In genomic region chr16:22369221-22369811, GRCh38 we compare ENCODE assay signal across 9 cellular contexts. TPM values are rescaled to one million over a fixed set of nuclear protein-coding genes. Genes with fewer than 3 reads are reported as not detected.
DNase-seq lines count a peak whose midpoint lies in the region; ATAC-seq, FAIRE-seq and TF ChIP-seq lines count a peak whose summit lies in the region.
"Had no signal": no experiment of that assay in that cellular context is flagged by ENCODE, and none has a peak within 500 bp of the region (broad histone marks: within the 10 kb centered on the region; RNA-seq: fewer than 3 reads in every experiment).

No MANE protein-coding gene starts in this region.

- H3K4me1 ChIP-seq in Caco-2, result peaks cover 62% of the 10 kb centered on the region
- peaks cover 19% of the 10 kb centered on the region for H3K4me1 ChIP-seq in GM12878 (ENCODE audit: control insufficient read depth, insufficient read depth, low read length)

- peaks cover 74% of the 10 kb centered on the region for H3K79me2 ChIP-seq in GM12878 (ENCODE audit: control insufficient read depth, insufficient read depth, low read length)

- H3K27ac Mint-ChIP-seq in Caco-2 (ENCODE audit: unreplicated experiment), result no peak overlapping the region

- peaks cover 9% of the 10 kb centered on the region for H3K4me1 Mint-ChIP-seq in Caco-2 (ENCODE audit: low read depth, unreplicated experiment)

- ATAC-seq in GM12878, result peak; percentile 36

- RAD21 ChIA-PET in GM12878 (lab: Charles Lee; ENCODE audit: unreplicated experiment), result interaction anchor here (1.9 to 3.9 kb wide), 2 partner anchors 14 to 48 kb away, joined by 5 to 64 read pairs; no protein-coding TSS in a partner anchor

- CTCF ChIA-PET in Caco-2 (lab: Charles Lee), result no interaction called here
- CTCF ChIA-PET in GM12878 (lab: Yijun Ruan, JAX), result interaction anchor here (0.6 to 4.0 kb wide), 6 partner anchors 11 to 358 kb away, joined by 3 to 26 read pairs (median 5); no protein-coding TSS in a partner anchor

- BruUV-seq in Caco-2 (replicated peaks; lab: Mats Ljungman, UMichigan), result no TSS peak
- BruUV-seq in GM12878 (replicated peaks; lab: Mats Ljungman, UMichigan), result no TSS peak

- H3K9me3 ChIP-seq in Caco-2, result no peaks in the 10 kb centered on the region
- no peaks in the 10 kb centered on the region for H3K9me3 ChIP-seq in GM12878 (replicated peaks; ENCODE audit: control insufficient read depth, insufficient read depth, low read length)

- SMC1A ChIA-PET in GM12878 (lab: Charles Lee; ENCODE audit: uncharacterized antibody, unreplicated experiment), result interaction anchor here (1.5 to 12.5 kb wide), 4 partner anchors 8 to 39 kb away, joined by 3 to 205 read pairs (median 8); no protein-coding TSS in a partner anchor

- intact Hi-C loops in Caco-2 (cut with micrococcal nuclease; ENCODE audit: unreplicated experiment) (loop anchor here (2.0 kb wide), 1 partner anchor 73 kb away; the partner anchor contains the start of gene POLR3E), GM12878 (cut with micrococcal nuclease; ENCODE audit: unreplicated experiment) (no loop called here)

- no peak for TF ChIP-seq POLR2A in GM12878 (IDR thresholded peaks at IDR 0.05; ENCODE audit: low read depth, low read length)

- H3K36me3 Mint-ChIP-seq in Caco-2 (ENCODE audit: insufficient read depth, unreplicated experiment), result peaks cover 41% of the 10 kb centered on the region

- TF ChIP-seq CTCF in Caco-2 (IDR thresholded peaks at IDR 0.05; ENCODE audit: insufficient read depth in 1 of 2, low read depth in 1 of 2, low read length in 1 of 2, severe bottlenecking in 1 of 2, unreplicated experiment in 1 of 2) (no peak), GM12878 (IDR thresholded peaks at IDR 0.05 in 2 of 3, conservative IDR thresholded peaks at IDR 0.05 in 1 of 3; ENCODE audit: control insufficient read depth in 2 of 3, extremely low read depth in 1 of 3, insufficient read depth in 1 of 3, low read depth in 3 of 3, low read length in 3 of 3) (no peak)

- H3K4me2 ChIP-seq in GM12878 (ENCODE audit: control insufficient read depth, insufficient read depth), result peak overlapping the region; percentile 70

- TF ChIP-seq RAD21 in GM12878 (IDR thresholded peaks at IDR 0.05; ENCODE audit: insufficient read depth, low read depth, low read length), result no peak

- DNase-seq in Caco-2, result no peak
- peak; percentile 25 to 36 for DNase-seq in Kasumi-1 (lab: John Stamatoyannopoulos, UW)
- DNase-seq in GM12878 (ENCODE audit: low read depth, low spot score), result no peak
- peak; percentile 61 for DNase-seq in myocyte (ENCODE audit: low read depth)
- DNase-seq in T-helper 9 cell, result no peak
- DNase-seq in NCI-H345 (lab: John Stamatoyannopoulos, UW), result no peak
- no peak for DNase-seq in stimulated activated CD4-positive, alpha-beta T cell treated with anti-CD3 and anti-CD28 coated beads, Interleukin-1b, Interleukin-23, amount 100 ng/mL, for 48 hours
- DNase-seq in cerebellar cortex (ENCODE audit: low spot score), result no peak

- no peaks in the 10 kb centered on the region for H3K27me3 Mint-ChIP-seq in Caco-2 (ENCODE audit: insufficient read depth, unreplicated experiment)

- FAIRE-seq in GM12878 (lab: Jason Lieb, UNC), result peak; percentile 68
- FAIRE-seq: H1 had no signal

- peak overlapping the region; percentile 24 for H3K4me3 Mint-ChIP-seq in Caco-2 (ENCODE audit: unreplicated experiment)

- H3K4me3 ChIP-seq in Caco-2 (ENCODE audit: low read depth, low read length) (no peak overlapping the region), GM12878 (0 out of 2 replicates have a peak overlapping the region, but pooled peaks have one; percentile 15)

- TF ChIP-seq EP300 in GM12878 (IDR thresholded peaks at IDR 0.05; ENCODE audit: borderline replicate concordance in 1 of 2, control insufficient read depth in 1 of 2, low read depth in 2 of 2, low read length in 2 of 2), result no peak

- H3K27me3 ChIP-seq in Caco-2 (replicated peaks; ENCODE audit: control insufficient read depth, insufficient read depth, low read length), result no peaks in the 10 kb centered on the region
- H3K27me3 ChIP-seq in GM12878 (replicated peaks in 1 of 2; ENCODE audit: control insufficient read depth in 2 of 2, insufficient read depth in 2 of 2, low read length in 1 of 2), result no peaks in the 10 kb centered on the region

- no peak overlapping the region for H3K9ac ChIP-seq in GM12878 (ENCODE audit: control insufficient read depth, insufficient read depth, low read length)

- H4K20me1 ChIP-seq in GM12878 (ENCODE audit: control insufficient read depth, insufficient read depth), result no peaks in the 10 kb centered on the region

- no peak overlapping the region for H2AFZ ChIP-seq in GM12878 (ENCODE audit: control insufficient read depth, low read depth, low read length)

- H3K36me3 ChIP-seq in Caco-2 (ENCODE audit: control insufficient read depth, insufficient read depth, low read length), result no peaks in the 10 kb centered on the region
- peaks cover 0 to 9% of the 10 kb centered on the region in 2 experiments; a peak in 2 of 4 replicates for H3K36me3 ChIP-seq in GM12878 (ENCODE audit: control insufficient read depth in 2 of 2, insufficient read depth in 2 of 2, low read length in 1 of 2)

- POLR2A ChIA-PET in Caco-2 (lab: Charles Lee) (no interaction called here), GM12878 (lab: Charles Lee) (interaction anchor here (12.9 kb wide), 1 partner anchor 12 kb away, joined by 185 read pairs; no protein-coding TSS in a partner anchor)

- 63% methylated on average over 3 of the region's 3 CpGs for WGBS in GM12878 (ENCODE audit: insufficient coverage, insufficient replicate concordance, low lambda C conversion rate, missing lambda C conversion rate)

- in situ Hi-C loops in GM12878 (cut with MboI), result no loop called here

- H3K27ac ChIP-seq in GM12878 (ENCODE audit: control insufficient read depth, insufficient read depth), result peak overlapping the region; percentile 60

- no peaks in the 10 kb centered on the region for H3K9me3 Mint-ChIP-seq in Caco-2 (ENCODE audit: unreplicated experiment)

TF ChIP-seq in GM12878, 131 proteins besides CTCF, POLR2A, EP300 and RAD21 (continues in another document):
- no peak for TF ChIP-seq FOXM1 (IDR thresholded peaks at IDR 0.05; ENCODE audit: low read depth, low read length)
- TF ChIP-seq TBL1XR1 (IDR thresholded peaks at IDR 0.05; ENCODE audit: low read depth, low read length), result no peak
- TF ChIP-seq GABPA (IDR thresholded peaks at IDR 0.05; ENCODE audit: low read depth), result peak; percentile 84
- TF ChIP-seq ZSCAN29 (IDR thresholded peaks at IDR 0.05), result no peak
- no peak for TF ChIP-seq ZBED1 (IDR thresholded peaks at IDR 0.05; ENCODE audit: borderline replicate concordance)
- TF ChIP-seq BHLHE40 (IDR thresholded peaks at IDR 0.05; ENCODE audit: borderline replicate concordance in 1 of 2, low read depth in 2 of 2, low read length in 1 of 2), result no peak
- TF ChIP-seq CREM (IDR thresholded peaks at IDR 0.05; ENCODE audit: low read depth), result peak; percentile 52
- no peak for TF ChIP-seq PRDM15 (CRISPR knock-in tag; IDR thresholded peaks at IDR 0.05)
- TF ChIP-seq RBBP5 (conservative IDR thresholded peaks at IDR 0.05), result no peak
- TF ChIP-seq JUND (IDR thresholded peaks at IDR 0.05; ENCODE audit: low read depth, low read length), result no peak
- peak; percentile 83 for TF ChIP-seq CREB1 (IDR thresholded peaks at IDR 0.05; ENCODE audit: low read depth)
- TF ChIP-seq ZNF384 (IDR thresholded peaks at IDR 0.05; ENCODE audit: borderline replicate concordance, low read depth, low read length), result 0 out of 2 replicates have a peak, but pooled peaks have one; percentile 10

RNA-seq across cellular contexts. Expression of gene CDR2, which starts 5.1 kb away (rescaled TPM):
- total RNA-seq in Caco-2 (2022), result 24.3 and 31.0 TPM in 2 replicates
- total RNA-seq in GM12878 (2013; cell fraction: nucleolus; rRNA removed), result 16.9 and 22.4 TPM in 2 replicates
- total RNA-seq in GM12878 (2014; rRNA removed), result 16.0 and 21.9 TPM in 2 replicates
- total RNA-seq in GM12878 (2014; rRNA removed; fragmentation: Illumina TruSeq; extraction: Trizol), result 18.0 and 19.7 TPM in 2 replicates
- 20.7 and 25.6 TPM in 2 replicates for total RNA-seq in GM12878 (2021)
- polyA plus RNA-seq in GM12878 (2011; ENCODE audit: low read depth), result 12.1 TPM
- 23.7 and 26.5 TPM in 2 replicates for polyA plus RNA-seq in GM12878 (2011; rRNA removed)
- polyA plus RNA-seq in GM12878 (2011; cell fraction: cytosol; rRNA removed), result 15.6 and 17.3 TPM in 2 replicates
- polyA plus RNA-seq in GM12878 (2011; cell fraction: nucleus; rRNA removed), result 12.5 and 12.9 TPM in 2 replicates
- 13.1 and 14.8 TPM in 2 replicates for polyA plus RNA-seq in GM12878 (2012)
- 24.3 and 24.5 TPM in 2 replicates for polyA plus RNA-seq in GM12878 (2014; fragmentation: Illumina TruSeq; extraction: Trizol)
- polyA plus RNA-seq in GM12878 (2014; fragmentation: Nextera tagmentation; extraction: Ambion mirVana), result 1 to 10 TPM; 4.8 to 5.5 TPM
- 19.8 and 20.5 TPM in 2 replicates for polyA plus RNA-seq in GM12878 (2014; rRNA removed)
- polyA plus RNA-seq in GM12878 (2016; fragmentation: Nextera tagmentation; extraction: Ambion mirVana), result 10 to 100 TPM in 1 of 2 experiments, 1 to 10 TPM in 1; 6.7 to 14.1 TPM
- polyA minus RNA-seq in GM12878 (2011; rRNA and poly(A)+ RNA removed), result 21.7 and 24.5 TPM in 2 replicates
- polyA minus RNA-seq in GM12878 (2011; cell fraction: cytosol; rRNA and poly(A)+ RNA removed), result 9.4 and 9.6 TPM in 2 replicates
- polyA minus RNA-seq in GM12878 (2011; cell fraction: nucleus; rRNA and poly(A)+ RNA removed), result 8.5 and 10.2 TPM in 2 replicates
- 12.0 and 23.0 TPM in 2 replicates for total RNA-seq in myocyte
- 30.8 TPM for polyA plus RNA-seq in myocyte (2012)

Comparison
In these comparisons a context has a peak if more than half of its experiments do, and no peak if none do; other contexts are left out.
1. DNase-seq: peak in Kasumi-1 (2 of 2) and myocyte (single experiment); none in Caco-2 (0 of 2), GM12878 (single experiment), T-helper 9 cell (single experiment), NCI-H345 (single experiment), stimulated activated CD4-positive, alpha-beta T cell treated with anti-CD3 and anti-CD28 coated beads, Interleukin-1b, Interleukin-23, amount 100 ng/mL, for 48 hours (single experiment) and cerebellar cortex (single experiment).